Comparison of ENCODE assay signal across 2 cellular contexts in genomic region chr12:123260081-123260480, GRCh38.
TF ChIP-seq lines count a peak whose summit lies in the region.

No MANE protein-coding gene starts in this region.

TF ChIP-seq in WTC11, 78 proteins besides CTCF, POLR2A, EP300 and RAD21:
- TF ChIP-seq CREM (CRISPR knock-in tag; IDR thresholded peaks at IDR 0.05) (no peak), SMAD4 (CRISPR knock-in tag; IDR thresholded peaks at IDR 0.05) (no peak)

TF ChIP-seq in HepG2, 621 proteins besides CTCF, POLR2A, EP300 and RAD21:
- TF ChIP-seq PHF8 (CRISPR knock-in tag; IDR thresholded peaks at IDR 0.05) (no peak), ATF3 (CRISPR knock-in tag; IDR thresholded peaks at IDR 0.05) (no peak)
